In genomic region chr18:56248613-56249235, GRCh38 we compare ENCODE assay signal across 13 cellular contexts.
DNase-seq lines count a peak whose midpoint lies in the region; ATAC-seq and TF ChIP-seq lines count a peak whose summit lies in the region.
"Had no signal": no experiment of that assay in that cellular context is flagged by ENCODE, and none has a peak within 500 bp of the region (broad histone marks: within the 10 kb centered on the region; RNA-seq: fewer than 3 reads in every experiment).

No MANE protein-coding gene starts in this region.

- H3K27me3 ChIP-seq in GM06990 (replicated peaks; ENCODE audit: control insufficient read depth, insufficient read depth, low read length) (no peaks in the 10 kb centered on the region), PC-9 (ENCODE audit: insufficient read depth, low read depth) (no peaks in the 10 kb centered on the region)

- BruUV-seq in PC-9 (replicated peaks; lab: Mats Ljungman, UMichigan): no TSS peak

- H4K20me1 ChIP-seq in PC-9 (ENCODE audit: insufficient read depth): no peaks in the 10 kb centered on the region

- H3K4me3 ChIP-seq in GM06990 (replicated peaks; ENCODE audit: low read depth, low read length) (no peak overlapping the region), PC-9 (no peak overlapping the region)
- H3K4me3 ChIP-seq: GM23338 had no signal

- H3K4me3 Mint-ChIP-seq in stimulated activated effector memory CD8-positive, alpha-beta T cell treated with anti-CD3 and anti-CD28 coated beads, Interleukin-12 subunit alpha, Interleukin-12 subunit beta, amount 100 ng/mL, for 72 hours: no peak overlapping the region
- H3K4me3 Mint-ChIP-seq: GM23338 had no signal

- intact Hi-C loops in PC-9 (cut with micrococcal nuclease; ENCODE audit: unreplicated experiment): no loop called here

- H3K4me1 Mint-ChIP-seq in stimulated activated effector memory CD8-positive, alpha-beta T cell treated with anti-CD3 and anti-CD28 coated beads, Interleukin-12 subunit alpha, Interleukin-12 subunit beta, amount 100 ng/mL, for 72 hours: no peaks in the 10 kb centered on the region
- H3K4me1 Mint-ChIP-seq: GM23338 had no signal

- no peak overlapping the region for H3K27ac ChIP-seq in PC-9
- H3K27ac ChIP-seq in caudate nucleus (ENCODE audit: low read depth, low read length): no peak overlapping the region

- no peaks in the 10 kb centered on the region for H3K9me3 ChIP-seq in PC-9 (ENCODE audit: insufficient read depth, low read depth)

- H3K9me2 ChIP-seq in PC-9 (ENCODE audit: insufficient read depth): no peaks in the 10 kb centered on the region

- TF ChIP-seq CTCF in GM06990 (IDR thresholded peaks at IDR 0.05; ENCODE audit: insufficient read depth, low read length, poor library complexity, severe bottlenecking): no peak
- no peak for TF ChIP-seq CTCF in PC-9 (conservative IDR thresholded peaks at IDR 0.05)

- H2AFZ ChIP-seq in PC-9: no peak overlapping the region
- H2AFZ ChIP-seq: GM23338 had no signal

- H3K79me2 ChIP-seq in PC-9 (ENCODE audit: low read depth): no peaks in the 10 kb centered on the region

- H3K36me3 ChIP-seq in GM06990 (ENCODE audit: control insufficient read depth, insufficient read depth, low read length): no peaks in the 10 kb centered on the region
- H3K36me3 ChIP-seq in PC-9 (ENCODE audit: low read depth): no peaks in the 10 kb centered on the region

- POLR2A ChIA-PET in PC-9 (lab: Charles Lee; ENCODE audit: unreplicated experiment): no interaction called here

- no peak overlapping the region for H3K4me2 ChIP-seq in PC-9
- H3K4me2 ChIP-seq: GM23338 had no signal

- H3K36me3 Mint-ChIP-seq in stimulated activated effector memory CD8-positive, alpha-beta T cell treated with anti-CD3 and anti-CD28 coated beads, Interleukin-12 subunit alpha, Interleukin-12 subunit beta, amount 100 ng/mL, for 72 hours: no peaks in the 10 kb centered on the region

- ATAC-seq in GM19351 (IDR thresholded peaks at IDR 0.05; ENCODE audit: unreplicated experiment) (peak; percentile 95), HG02938 (IDR thresholded peaks at IDR 0.05; ENCODE audit: unreplicated experiment) (peak; percentile 93)
- ATAC-seq in stimulated activated effector memory CD8-positive, alpha-beta T cell treated with anti-CD3 and anti-CD28 coated beads, Interleukin-12 subunit alpha, Interleukin-12 subunit beta, amount 100 ng/mL, for 72 hours: no peak
- ATAC-seq: GM23338, left cardiac atrium had no signal

- 0 out of 2 replicates have a peak, but pooled peaks cover 4% of the 10 kb centered on the region for H3K4me1 ChIP-seq in PC-9 (replicated peaks; ENCODE audit: insufficient read depth)

- DNase-seq in GM06990 (ENCODE audit: extremely low read depth, insufficient read length) (peak; percentile 21), NAMALWA (ENCODE audit: low spot score) (peak; percentile 90), PC-9 (no peak), caudate nucleus (lab: John Stamatoyannopoulos, UW) (no peak), NCI-H748 (lab: John Stamatoyannopoulos, UW; ENCODE audit: unreplicated experiment) (no peak)
- DNase-seq in stimulated activated effector memory CD8-positive, alpha-beta T cell treated with anti-CD3 and anti-CD28 coated beads, Interleukin-12 subunit alpha, Interleukin-12 subunit beta, amount 100 ng/mL, for 72 hours (ENCODE audit: low spot score in 2 of 2): no peak
- DNase-seq: activated naive CD4-positive, alpha-beta T cell; left cardiac atrium; NCI-H187; retina had no signal

- no peak overlapping the region for H3K27ac Mint-ChIP-seq in stimulated activated effector memory CD8-positive, alpha-beta T cell treated with anti-CD3 and anti-CD28 coated beads, Interleukin-12 subunit alpha, Interleukin-12 subunit beta, amount 100 ng/mL, for 72 hours
- H3K27ac Mint-ChIP-seq: GM23338 had no signal

- CTCF ChIA-PET in PC-9 (lab: Charles Lee): no interaction called here

- H3K9me3 Mint-ChIP-seq in stimulated activated effector memory CD8-positive, alpha-beta T cell treated with anti-CD3 and anti-CD28 coated beads, Interleukin-12 subunit alpha, Interleukin-12 subunit beta, amount 100 ng/mL, for 72 hours: peaks cover 8% of the 10 kb centered on the region

- H3F3A ChIP-seq in PC-9 (ENCODE audit: insufficient read depth, low read depth): no peaks in the 10 kb centered on the region

Comparison
In these comparisons a context has a peak if more than half of its experiments do, and no peak if none do; other contexts are left out.
1. DNase-seq: peak in GM06990 (single experiment) and NAMALWA (single experiment); none in PC-9 (0 of 2), caudate nucleus (0 of 61), stimulated activated effector memory CD8-positive, alpha-beta T cell treated with anti-CD3 and anti-CD28 coated beads, Interleukin-12 subunit alpha, Interleukin-12 subunit beta, amount 100 ng/mL, for 72 hours (0 of 2) and NCI-H748 (single experiment).